8 cellular contexts compared by ENCODE assay signal in genomic region chr11:121591405-121592033, GRCh38.
A peak's percentile ranks its signal among the peaks of the same experiment; 100 is the strongest.
DNase-seq lines count a peak whose midpoint lies in the region; TF ChIP-seq lines count a peak whose summit lies in the region.

No MANE protein-coding gene starts in this region.

- H2AFZ ChIP-seq in osteoblast (ENCODE audit: low read length), result peak overlapping the region; percentile 35

- DNase-seq in NCI-H510A treated with DMSO at 0.1 percent for 48 hours (lab: John Stamatoyannopoulos, UW), result peak; percentile 42
- no peak for DNase-seq in NCI-H510A (lab: John Stamatoyannopoulos, UW)
- DNase-seq in LoVo (ENCODE audit: low spot score), result peak; percentile 77
- DNase-seq in SHP77 treated with DMSO at 0.1 percent for 48 hours (lab: John Stamatoyannopoulos, UW), result peak; percentile 41
- peak; percentile 82 for DNase-seq in activated effector memory CD4-positive, alpha-beta T cell treated with anti-CD3 and anti-CD28 coated beads, Interleukin-2, amount 50 U/mL, for 16 hours
- peak; percentile 62 to 90 for DNase-seq in foreskin fibroblast
- DNase-seq in osteoblast (ENCODE audit: insufficient read length, low spot score, missing footprints), result peak; percentile 74
- DNase-seq in tibial artery, result peak; percentile 70 to 72

- no peak overlapping the region for H3K4me2 ChIP-seq in osteoblast (ENCODE audit: insufficient read depth, low read length)

- H3K27ac ChIP-seq in osteoblast (ENCODE audit: low read depth, low read length) (no peak overlapping the region), tibial artery (no peak overlapping the region)

- H3K4me1 ChIP-seq in osteoblast (ENCODE audit: insufficient read depth, low read length), result peaks cover 20% of the 10 kb centered on the region
- H3K4me1 ChIP-seq in tibial artery, result peaks cover 0 to 15% (median 11%) of the 10 kb centered on the region in 4 donors

- intact Hi-C loops in tibial artery (cut with DNase I; ENCODE audit: low total_unique reads), result loop anchor here (5.0 to 10.0 kb wide), 2 partner anchors 269 to 347 kb away; no protein-coding TSS in a partner anchor

- peak; percentile 83 for TF ChIP-seq CTCF in foreskin fibroblast (IDR thresholded peaks at IDR 0.05; ENCODE audit: low read depth, low read length)
- peak; percentile 92 for TF ChIP-seq CTCF in osteoblast (IDR thresholded peaks at IDR 0.05; ENCODE audit: extremely low read depth, low read depth, low read length)
- TF ChIP-seq CTCF in tibial artery (IDR thresholded peaks at IDR 0.05), result peak; percentile 79 to 83

- H3K4me3 ChIP-seq in foreskin fibroblast (ENCODE audit: low read depth in 1 of 2, low read length in 2 of 2) (no peak overlapping the region), osteoblast (ENCODE audit: insufficient read depth, low read length) (no peak overlapping the region), tibial artery (no peak overlapping the region)

- H3K27me3 ChIP-seq in osteoblast (ENCODE audit: insufficient read depth, low read length) (peaks cover 15% of the 10 kb centered on the region), tibial artery (no peaks in the 10 kb centered on the region)

- H4K20me1 ChIP-seq in osteoblast (ENCODE audit: insufficient read depth, low read length), result no peaks in the 10 kb centered on the region

- no peaks in the 10 kb centered on the region for H3K36me3 ChIP-seq in osteoblast (ENCODE audit: insufficient read depth, low read length)
- H3K36me3 ChIP-seq in tibial artery, result peaks cover 0 to 72% (median 4%) of the 10 kb centered on the region in 3 donors

- no peaks in the 10 kb centered on the region for H3K79me2 ChIP-seq in osteoblast (ENCODE audit: insufficient read depth, low read length)

- H3K9me3 ChIP-seq in osteoblast (ENCODE audit: low read depth, low read length), result no peaks in the 10 kb centered on the region
- no peaks in the 10 kb centered on the region for H3K9me3 ChIP-seq in tibial artery
